Comparison of ENCODE assay signal across 8 cellular contexts in the genomic region with DNA sequence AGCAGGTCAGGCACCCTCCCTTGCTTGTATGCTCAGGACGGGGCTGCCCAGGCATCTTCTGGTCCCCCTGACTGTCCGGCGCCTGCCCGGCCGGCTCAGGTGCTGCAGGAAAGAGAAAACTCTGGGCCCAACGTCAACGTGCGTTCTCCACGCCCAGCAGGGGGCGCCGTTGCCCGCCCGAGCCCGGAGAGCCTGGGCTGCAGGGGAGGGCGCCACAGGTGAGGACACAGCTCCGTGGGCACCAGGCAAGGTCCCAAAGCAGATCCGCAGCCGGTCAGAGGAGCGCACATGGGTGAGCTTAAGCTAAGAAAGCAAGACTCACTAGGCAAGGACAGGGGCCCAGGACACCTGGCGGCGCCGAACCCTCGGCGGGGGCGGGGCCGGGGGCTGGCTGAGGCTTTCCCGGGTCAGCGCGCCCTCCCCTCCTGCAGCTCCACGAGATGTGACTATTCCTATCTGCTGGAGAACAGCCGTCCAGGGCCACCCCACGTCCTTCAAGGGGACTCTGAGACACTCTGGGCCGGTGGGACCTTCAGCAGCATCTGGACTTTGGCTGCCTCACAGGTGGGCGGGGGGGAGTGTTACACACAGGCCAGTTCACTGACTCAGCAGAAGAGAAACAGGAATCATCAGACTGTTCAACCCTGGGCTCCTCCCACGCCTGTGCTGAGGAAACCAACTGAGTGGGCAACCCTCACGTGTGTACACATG. TPM values are rescaled to one million over a fixed set of nuclear protein-coding genes. Genes with fewer than 3 reads are reported as not detected.
A peak's percentile ranks its signal among the peaks of the same experiment; 100 is the strongest.
DNase-seq lines count a peak whose midpoint lies in the region; ATAC-seq and TF ChIP-seq lines count a peak whose summit lies in the region.

No MANE protein-coding gene starts in this region.

- H3K36me3 Mint-ChIP-seq in Calu3 (ENCODE audit: insufficient read depth, unreplicated experiment): no peaks in the 10 kb centered on the region

- no peak overlapping the region for H3K4me3 Mint-ChIP-seq in Calu3 (ENCODE audit: low read depth, unreplicated experiment)

- H3K27me3 Mint-ChIP-seq in Calu3 (ENCODE audit: unreplicated experiment): peaks cover 35% of the 10 kb centered on the region

- H3K27ac Mint-ChIP-seq in Calu3 (ENCODE audit: unreplicated experiment): no peak overlapping the region

- H3K4me1 Mint-ChIP-seq in Calu3 (ENCODE audit: low read depth, unreplicated experiment): no peaks in the 10 kb centered on the region

- ATAC-seq in GM18861 (IDR thresholded peaks at IDR 0.05; ENCODE audit: unreplicated experiment) (no peak), HG03097 (IDR thresholded peaks at IDR 0.05; ENCODE audit: low FRiP score, unreplicated experiment) (no peak)

- CTCF ChIA-PET in Calu3 (lab: Charles Lee): interaction anchor here (0.5 to 2.5 kb wide), 4 partner anchors 70 to 283 kb away, joined by 3 to 28 read pairs (median 6); a partner anchor contains a TSS

- BruUV-seq in Calu3 (replicated peaks; lab: Mats Ljungman, UMichigan): no TSS peak

- intact Hi-C loops in Calu3 (cut with micrococcal nuclease; ENCODE audit: unreplicated experiment): loop anchor here (2.0 kb wide), 1 partner anchor 282 kb away; no protein-coding TSS in a partner anchor
- intact Hi-C loops in cardiac septum (cut with DNase I): loop anchor here (5.0 to 10.0 kb wide), 2 partner anchors 282 to 414 kb away; a partner anchor contains a TSS

- peak; percentile 60 for TF ChIP-seq CTCF in Calu3 (IDR thresholded peaks at IDR 0.05; ENCODE audit: unreplicated experiment)

- no peaks in the 10 kb centered on the region for H3K9me3 Mint-ChIP-seq in Calu3 (ENCODE audit: low read depth, unreplicated experiment)

- DNase-seq in Calu3 (peak; percentile 82), Kasumi-1 (lab: John Stamatoyannopoulos, UW) (peak; percentile 34 to 43), SK-N-DZ (ENCODE audit: low spot score) (peak; percentile 20), cardiac septum (ENCODE audit: low spot score) (peak; percentile 89), retina (peak; percentile 76)
- DNase-seq in activated naive CD4-positive, alpha-beta T cell treated with Interleukin-2 at 50 U/mL for 16 hours: peak; percentile 79

RNA-seq across cellular contexts. Expression of a gene that starts 29.3 kb away (rescaled TPM):
- total RNA-seq in Calu3 (2022) (not detected in 2 replicates), cardiac septum (not detected)
- not detected in 2 replicates for polyA plus RNA-seq in SK-N-DZ (2014; cell fraction: cytosol; rRNA removed)
- not detected in 2 replicates for polyA plus RNA-seq in SK-N-DZ (2014; cell fraction: nucleus; rRNA removed)

RNA-seq across cellular contexts. Expression of a gene that starts 40.6 kb away (rescaled TPM):
- total RNA-seq in Calu3 (2022) (not detected in 2 replicates), cardiac septum (not detected)
- not detected in 2 replicates for polyA plus RNA-seq in SK-N-DZ (2014; cell fraction: cytosol; rRNA removed)
- not detected in 2 replicates for polyA plus RNA-seq in SK-N-DZ (2014; cell fraction: nucleus; rRNA removed)

RNA-seq across cellular contexts. Expression of a gene that starts 47.9 kb away (rescaled TPM):
- total RNA-seq in Calu3 (2022) (not detected in 2 replicates), cardiac septum (not detected)
- polyA plus RNA-seq in SK-N-DZ (2014; cell fraction: cytosol; rRNA removed): not detected in 2 replicates
- polyA plus RNA-seq in SK-N-DZ (2014; cell fraction: nucleus; rRNA removed): not detected in 2 replicates

RNA-seq across cellular contexts. Expression of a gene that starts 55.4 kb away (rescaled TPM):
- total RNA-seq in Calu3 (2022) (0.40 and 0.61 TPM in 2 replicates), cardiac septum (2.9 TPM)
- polyA plus RNA-seq in SK-N-DZ (2014; cell fraction: cytosol; rRNA removed): 0.01 and 0.09 TPM in 2 replicates
- polyA plus RNA-seq in SK-N-DZ (2014; cell fraction: nucleus; rRNA removed): 0.09 TPM in 1 of 2 replicates, not detected in the other

Comparison
In these comparisons a context has a peak if more than half of its experiments do, and no peak if none do; other contexts are left out.
1. DNase-seq: peak in every context shown above with its lines; median percentile 89 in cardiac septum; 82 in Calu3; 79 in activated naive CD4-positive, alpha-beta T cell treated with Interleukin-2 at 50 U/mL for 16 hours; 76 in retina; 38 in Kasumi-1; 20 in SK-N-DZ.